In the genomic region with DNA sequence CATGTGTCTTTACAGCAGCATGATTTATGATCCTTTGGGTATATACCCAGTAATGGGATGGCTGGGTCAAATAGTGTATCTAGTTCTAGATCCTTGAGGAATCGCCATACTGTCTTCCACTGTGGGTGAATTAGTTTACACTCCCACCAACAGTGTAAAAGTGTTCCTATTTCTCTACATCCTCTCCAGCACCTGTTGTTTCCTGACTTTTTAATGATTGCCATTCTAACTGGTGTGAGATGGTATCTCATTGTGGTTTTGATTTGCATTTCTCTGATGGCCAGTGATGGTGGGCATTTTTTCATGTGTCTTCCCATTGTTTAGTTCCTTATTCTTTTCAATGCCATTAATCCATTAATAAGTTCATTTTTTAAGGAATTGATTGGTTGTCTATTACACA, we compare ENCODE assay signal across 1 cellular context. TPM values are rescaled to one million over a fixed set of nuclear protein-coding genes. Genes with fewer than 3 reads are reported as not detected.
"Had no signal": no experiment of that assay in that cellular context is flagged by ENCODE, and none has a peak within 500 bp of the region (broad histone marks: within the 10 kb centered on the region; RNA-seq: fewer than 3 reads in every experiment).

No MANE protein-coding gene starts in this region.

RNA-seq across cellular contexts. Expression of gene PATJ, which starts 58.8 kb away (rescaled TPM):
- polyA plus RNA-seq: K562 had no signal
